In genomic region chr6:53530346-53530745, GRCh38 we compare ENCODE assay signal across 13 cellular contexts. TPM values are rescaled to one million over a fixed set of nuclear protein-coding genes. Genes with fewer than 3 reads are reported as not detected.
DNase-seq lines count a peak whose midpoint lies in the region; ATAC-seq, FAIRE-seq and TF ChIP-seq lines count a peak whose summit lies in the region.
"Had no signal": no experiment of that assay in that cellular context is flagged by ENCODE, and none has a peak within 500 bp of the region (broad histone marks: within the 10 kb centered on the region; RNA-seq: fewer than 3 reads in every experiment).

No MANE protein-coding gene starts in this region.

- ATAC-seq in A549 (peak in 1 of 2 experiments; percentile 31; a peak in 2 of 6 replicates), foreskin keratinocyte (peak; percentile 85), HG03108 (IDR thresholded peaks at IDR 0.05; ENCODE audit: unreplicated experiment) (no peak), upper lobe of right lung (no peak), HG03095 (IDR thresholded peaks at IDR 0.05; ENCODE audit: unreplicated experiment) (no peak)

- TF ChIP-seq CTCF in A549 (IDR thresholded peaks at IDR 0.05): no peak
- no peak for TF ChIP-seq CTCF in foreskin keratinocyte (conservative IDR thresholded peaks at IDR 0.05)
- no peak for TF ChIP-seq CTCF in upper lobe of right lung (IDR thresholded peaks at IDR 0.05)

- TF ChIP-seq EP300 in A549 (IDR thresholded peaks at IDR 0.05): no peak

- DNase-seq in A549 (ENCODE audit: low read depth in 1 of 2, low spot score in 1 of 2) (no peak), NCI-H774 (lab: John Stamatoyannopoulos, UW) (peak; percentile 10), foreskin keratinocyte (peak; percentile 66 to 82), mucosa of gallbladder (ENCODE audit: low spot score) (peak; percentile 32), NCI-H1092 treated with DMSO at 0.1 percent for 48 hours (lab: John Stamatoyannopoulos, UW) (no peak), upper lobe of right lung (no peak)
- DNase-seq: activated CD4-positive, alpha-beta T cell treated with anti-CD3 and anti-CD28 coated beads, Interleukin-2, amount 10 ng/mL, durations not matched to agents 7 days and 5 days; activated naive CD4-positive, alpha-beta T cell treated with anti-CD3 and anti-CD28 coated beads for 36 hours; DND-41; NCI-H2171 had no signal

- CTCF ChIA-PET in A549 (lab: Yijun Ruan, JAX): interaction anchor here (0.5 to 2.0 kb wide), 4 partner anchors 14 to 427 kb away, joined by 3 to 12 read pairs (median 8); partner anchors contain the start of gene GCLC

- H3K36me3 ChIP-seq in upper lobe of right lung: no peaks in the 10 kb centered on the region

- POLR2A ChIA-PET in A549 (lab: Yijun Ruan, JAX): no interaction called here

- no peak overlapping the region for H3K4me3 ChIP-seq in A549
- no peak overlapping the region for H3K4me3 ChIP-seq in upper lobe of right lung

- H3K4me1 ChIP-seq in A549 (peaks cover 97% of the 10 kb centered on the region), foreskin keratinocyte (peaks cover 45% of the 10 kb centered on the region), upper lobe of right lung (peaks cover 4% of the 10 kb centered on the region)

- intact Hi-C loops in upper lobe of right lung (cut with DNase I): no loop called here

- no peaks in the 10 kb centered on the region for H3K27me3 ChIP-seq in foreskin keratinocyte
- H3K27me3 ChIP-seq in upper lobe of right lung: no peaks in the 10 kb centered on the region

- no peak for TF ChIP-seq RAD21 in A549 (conservative IDR thresholded peaks at IDR 0.05 in 1 of 2, IDR thresholded peaks at IDR 0.05 in 1 of 2)

- no peaks in the 10 kb centered on the region for H3K9me3 ChIP-seq in A549
- no peaks in the 10 kb centered on the region for H3K9me3 ChIP-seq in upper lobe of right lung

- 14% methylated on average over 5 of the region's 5 CpGs for WGBS in A549 (ENCODE audit: missing lambda C conversion rate)

- H3K27ac ChIP-seq in A549 (peak overlapping the region in 1 of 2 experiments; percentile 75; a peak in 3 of 6 replicates), foreskin keratinocyte (no peak overlapping the region), upper lobe of right lung (no peak overlapping the region)

- no peak for FAIRE-seq in A549 (lab: Jason Lieb, UNC)
- FAIRE-seq: islet of Langerhans had no signal

- no peak for TF ChIP-seq POLR2A in A549 (IDR thresholded peaks at IDR 0.05; ENCODE audit: low read length)

- H3K4me2 ChIP-seq in A549: peak overlapping the region; percentile 56

TF ChIP-seq in A549, 52 proteins besides CTCF, POLR2A, EP300 and RAD21:
- TF ChIP-seq ZC3H11A (IDR thresholded peaks at IDR 0.05) (no peak), BCL3 (IDR thresholded peaks at IDR 0.05) (no peak), CBX8 (IDR thresholded peaks at IDR 0.05) (no peak), RCOR1 (IDR thresholded peaks at IDR 0.05; ENCODE audit: low read depth, low read length) (no peak), TFCP2L1 (CRISPR knock-in tag; IDR thresholded peaks at IDR 0.05) (no peak), FOSB (CRISPR knock-in tag; IDR thresholded peaks at IDR 0.05) (no peak), EHMT2 (IDR thresholded peaks at IDR 0.05; ENCODE audit: low read depth) (no peak), HOXB13 (CRISPR knock-in tag; IDR thresholded peaks at IDR 0.05; ENCODE audit: low read depth) (no peak), RARB (CRISPR knock-in tag; IDR thresholded peaks at IDR 0.05) (no peak), HOXB5 (CRISPR knock-in tag; IDR thresholded peaks at IDR 0.05) (no peak), JUNB (IDR thresholded peaks at IDR 0.05) (no peak), USF2 (IDR thresholded peaks at IDR 0.05) (no peak), CEBPB (IDR thresholded peaks at IDR 0.05) (no peak)
TF ChIP-seq in A549: peak in this region for 0.

RNA-seq across cellular contexts. Expression of gene GCLC, which starts 14.6 kb away (rescaled TPM):
- 180 and 187 TPM in 2 replicates for polyA plus RNA-seq in A549 (2011; rRNA removed)
- 58.4 and 61.4 TPM in 2 replicates for polyA plus RNA-seq in A549 (2012; cell fraction: cytosol; rRNA removed)
- 52.9 and 73.3 TPM in 2 replicates for polyA plus RNA-seq in A549 (2012; cell fraction: nucleus; rRNA removed)
- polyA plus RNA-seq in A549 (2017; fragmentation: RNase III; extraction: RNeasy Plus Mini Kit Qiagen cat#74134 plus additional on column Dnase treatment): 108 to 116 TPM (median 113 TPM) in 3 replicates
- 131 and 152 TPM in 2 replicates for polyA minus RNA-seq in A549 (2011; rRNA and poly(A)+ RNA removed)
- total RNA-seq in foreskin keratinocyte: 40.2 and 43.1 TPM in 2 replicates
- polyA plus RNA-seq in foreskin keratinocyte: 9.9 and 15.5 TPM in 2 replicates
- 63.9 TPM for total RNA-seq in mucosa of gallbladder
- 40.0 TPM for total RNA-seq in upper lobe of right lung

Comparison
In these comparisons a context has a peak if more than half of its experiments do, and no peak if none do; other contexts are left out.
1. DNase-seq: peak in NCI-H774 (single experiment), foreskin keratinocyte (2 of 2) and mucosa of gallbladder (single experiment); none in A549 (0 of 2), NCI-H1092 treated with DMSO at 0.1 percent for 48 hours (single experiment) and upper lobe of right lung (single experiment).